ENCODE assay signal across 25 cellular contexts in the genomic region with DNA sequence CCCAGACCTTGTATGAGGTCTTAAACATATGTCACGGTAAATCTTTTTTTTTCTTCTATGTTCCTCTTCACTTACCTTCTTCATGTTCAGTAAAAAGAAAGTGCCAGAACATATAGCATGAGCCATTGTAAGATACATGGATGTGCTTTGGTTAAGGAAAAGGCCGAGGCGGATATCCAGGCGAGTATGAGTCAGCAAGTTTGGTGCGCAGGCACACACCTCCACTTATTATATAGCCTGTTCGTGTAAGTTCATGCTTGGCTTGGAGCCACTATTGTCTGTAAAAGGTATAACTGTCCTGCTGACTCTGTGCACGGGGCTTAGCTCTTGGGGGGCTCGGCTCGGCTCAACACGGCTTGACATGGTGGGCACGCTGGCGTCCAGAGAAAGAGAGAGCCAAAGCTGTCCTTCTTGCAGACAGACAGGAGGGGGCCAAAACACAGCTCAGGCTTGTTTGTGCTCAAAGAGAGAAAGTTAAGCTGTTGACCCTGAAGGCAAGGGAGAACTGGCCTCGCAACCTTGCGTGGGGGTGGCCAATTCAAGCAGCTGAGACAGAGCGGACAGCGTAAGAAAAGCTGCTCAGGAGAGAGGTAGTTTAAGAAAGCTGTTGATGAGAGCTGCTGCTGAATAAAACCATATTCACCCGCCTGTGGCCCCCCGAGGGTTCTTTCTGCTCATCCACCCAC.
DNase-seq lines count a peak whose midpoint lies in the region; ATAC-seq, FAIRE-seq and TF ChIP-seq lines count a peak whose summit lies in the region.
"Had no signal": no experiment of that assay in that cellular context is flagged by ENCODE, and none has a peak within 500 bp of the region (broad histone marks: within the 10 kb centered on the region; RNA-seq: fewer than 3 reads in every experiment).

No MANE protein-coding gene starts in this region.

- H3K36me3 ChIP-seq in bronchial epithelial cell (ENCODE audit: control insufficient read depth, insufficient read depth, low read length) (no peaks in the 10 kb centered on the region), mucosa of descending colon (ENCODE audit: low read depth) (no peaks in the 10 kb centered on the region), adrenal gland (replicated peaks in 1 of 2) (no peaks in the 10 kb centered on the region)
- H3K36me3 ChIP-seq: BE2C, spleen had no signal

- peak; percentile 52 for ATAC-seq in mucosa of descending colon
- ATAC-seq: natural killer cell, psoas muscle, Right ventricle myocardium inferior, T-cell had no signal

- H3K4me3 ChIP-seq in bronchial epithelial cell (ENCODE audit: low read depth, low read length) (no peak overlapping the region), mucosa of descending colon (no peak overlapping the region), adrenal gland (no peak overlapping the region)
- H3K4me3 ChIP-seq: psoas muscle, spleen had no signal

- FAIRE-seq in bronchial epithelial cell (lab: Jason Lieb, UNC): no peak
- FAIRE-seq: endothelial cell of umbilical vein, kidney, urothelium cell line had no signal

- intact Hi-C loops in mucosa of descending colon (cut with DNase I, micrococcal nuclease): no loop called here
- intact Hi-C loops in adrenal gland (cut with DNase I): no loop called here

- TF ChIP-seq CTCF in bronchial epithelial cell (IDR thresholded peaks at IDR 0.05; ENCODE audit: insufficient read depth, low read length, severe bottlenecking) (no peak), mucosa of descending colon (IDR thresholded peaks at IDR 0.05) (no peak), adrenal gland (IDR thresholded peaks at IDR 0.05) (no peak)

- peaks cover 15% of the 10 kb centered on the region for H3K4me1 ChIP-seq in mucosa of descending colon (ENCODE audit: low read depth)
- H3K4me1 ChIP-seq in adrenal gland (replicated peaks in 1 of 2): no peaks in the 10 kb centered on the region
- H3K4me1 ChIP-seq: BE2C, psoas muscle had no signal

- H3K27ac ChIP-seq in temporal lobe (ENCODE audit: low read depth, low read length) (peak overlapping the region; percentile 59), adrenal gland (no peak overlapping the region)
- H3K27ac ChIP-seq: psoas muscle, spleen had no signal

- no peaks in the 10 kb centered on the region for H3K27me3 ChIP-seq in bronchial epithelial cell (ENCODE audit: control insufficient read depth, insufficient read depth, low read length)
- no peaks in the 10 kb centered on the region for H3K27me3 ChIP-seq in adrenal gland
- H3K27me3 ChIP-seq: BE2C, spleen had no signal

- no peaks in the 10 kb centered on the region for H3K9me3 ChIP-seq in mucosa of descending colon
- H3K9me3 ChIP-seq in adrenal gland (replicated peaks in 1 of 3): no peaks in the 10 kb centered on the region
- H3K9me3 ChIP-seq: BE2C, psoas muscle, spleen had no signal

- no peak for TF ChIP-seq POLR2A in adrenal gland (IDR thresholded peaks at IDR 0.05)

- WGBS in adrenal gland, 4 donors: 75 to 86% (median 79%) methylated on average over 18 of the region's 18 CpGs

- peak in 2 of 3 experiments; percentile 28 to 32 for DNase-seq in NCI-H1417 (lab: John Stamatoyannopoulos, UW)
- DNase-seq in NCI-H1417 treated with DMSO at 0.1 percent for 48 hours (lab: John Stamatoyannopoulos, UW): no peak
- peak; percentile 12 for DNase-seq in bronchial epithelial cell (ENCODE audit: low read depth)
- peak in 1 of 3 donors; percentile 49 for DNase-seq in mucosa of descending colon
- DNase-seq in T1000 (lab: John Stamatoyannopoulos, UW): no peak
- DNase-seq in kidney tubule cell (ENCODE audit: low spot score): no peak
- no peak for DNase-seq in adrenal gland
- DNase-seq: activated CD4-positive, alpha-beta T cell treated with anti-CD3 and anti-CD28 coated beads, Interleukin-2, amount 10 ng/mL, durations not matched to agents 24 days and 14 days; BE2C; EL; foreskin fibroblast; hippocampal formation; kidney; natural killer cell; NCI-H1105; NCI-H748 treated with DMSO at 0.1 percent for 48 hours; OCI-M1; psoas muscle; spleen; stimulated activated CD4-positive, alpha-beta T cell treated with anti-CD3 and anti-CD28 coated beads, Interleukin-4, amount 100 ng/mL, for 4 hours; T-cell had no signal

Comparison
In these comparisons a context has a peak if more than half of its experiments do, and no peak if none do; other contexts are left out.
1. DNase-seq: peak in NCI-H1417 (2 of 3) and bronchial epithelial cell (single experiment); none in NCI-H1417 treated with DMSO at 0.1 percent for 48 hours (single experiment), T1000 (single experiment), kidney tubule cell (single experiment) and adrenal gland (0 of 7).